14 cellular contexts compared by ENCODE assay signal in the genomic region with DNA sequence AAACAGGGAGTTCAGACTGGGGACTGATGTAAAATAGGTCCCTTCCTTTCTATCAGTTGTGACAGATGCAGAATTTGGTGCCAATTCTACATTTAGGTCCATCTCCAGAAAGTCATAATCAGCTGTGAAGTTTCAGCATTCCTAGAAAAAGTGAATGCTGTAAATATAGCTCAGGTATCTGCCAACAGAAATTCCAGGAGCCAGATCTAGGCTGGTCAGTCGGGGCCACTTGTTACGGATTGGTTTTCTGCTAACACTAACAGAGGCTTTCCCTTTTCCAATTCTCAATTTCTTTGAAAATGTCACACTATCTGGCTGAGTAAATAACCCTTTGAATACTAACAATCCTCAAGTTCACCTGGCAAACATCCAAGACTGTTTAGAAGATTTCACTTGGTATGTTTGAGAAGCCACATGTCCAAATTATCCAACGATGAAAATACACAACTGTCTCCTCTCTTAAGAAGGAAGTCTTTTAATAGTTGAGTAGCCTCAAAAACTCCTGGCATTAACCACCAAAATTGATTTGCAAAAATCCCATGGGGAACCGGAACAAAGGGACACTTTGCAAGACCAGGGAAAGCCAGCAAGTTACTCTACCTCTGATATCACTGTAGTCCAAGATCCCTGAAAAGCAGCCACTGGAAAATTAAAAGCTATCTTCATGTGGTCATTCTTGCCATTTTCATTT.
DNase-seq lines count a peak whose midpoint lies in the region; ATAC-seq and TF ChIP-seq lines count a peak whose summit lies in the region.
"Had no signal": no experiment of that assay in that cellular context is flagged by ENCODE, and none has a peak within 500 bp of the region (broad histone marks: within the 10 kb centered on the region; RNA-seq: fewer than 3 reads in every experiment).

No MANE protein-coding gene starts in this region.

- DNase-seq in NCI-H146 (lab: John Stamatoyannopoulos, UW) (peak; percentile 33), NCI-H146 treated with DMSO at 0.1 percent for 48 hours (lab: John Stamatoyannopoulos, UW; ENCODE audit: unreplicated experiment) (no peak), NCI-H2107 treated with DMSO at 0.1 percent for 48 hours (lab: John Stamatoyannopoulos, UW; ENCODE audit: unreplicated experiment) (peak; percentile 71), mesendoderm (no peak), HCEC 1CT (no peak), gastrocnemius medialis (no peak), DMS153 (lab: John Stamatoyannopoulos, UW) (no peak)
- DNase-seq: activated CD8-positive, alpha-beta memory T cell treated with anti-CD3 and anti-CD28 coated beads, Interleukin-2, amount 10 ng/mL, durations not matched to agents 7 days and 5 days; dorsolateral prefrontal cortex; stimulated activated naive CD4-positive, alpha-beta T cell treated with Interleukin-2 at 50 U/mL for 16 hours; trophoblast cell had no signal

- no peaks in the 10 kb centered on the region for H3K79me2 ChIP-seq in OCI-LY3 (ENCODE audit: low read length)
- H3K79me2 ChIP-seq in mesendoderm (ENCODE audit: control insufficient read depth, insufficient read depth, low read length) = no peaks in the 10 kb centered on the region

- H3K23ac ChIP-seq in mesendoderm (ENCODE audit: low read length) = no peak overlapping the region

- ATAC-seq in gastrocnemius medialis = no peak
- ATAC-seq: activated CD8-positive, alpha-beta memory T cell treated with anti-CD3 and anti-CD28 coated beads, Interleukin-2, amount 10 ng/mL, durations not matched to agents 7 days and 5 days; sciatic nerve had no signal

- H4K5ac ChIP-seq in mesendoderm (ENCODE audit: low read length) = peak overlapping the region; percentile 41

- no CpG with 5 or more reads among the region's 4 CpGs for whole genome bisulfite sequencing in mesendoderm (ENCODE audit: extremely low coverage, insufficient coverage, low lambda C conversion rate)

- no peak overlapping the region for H3K4ac ChIP-seq in mesendoderm (ENCODE audit: low read depth, low read length)

- H3K79me1 ChIP-seq in mesendoderm (ENCODE audit: low read length) = no peaks in the 10 kb centered on the region

- TF ChIP-seq CTCF in OCI-LY3 (IDR thresholded peaks at IDR 0.05; ENCODE audit: low read depth, low read length) = no peak
- no peak for TF ChIP-seq CTCF in gastrocnemius medialis (IDR thresholded peaks at IDR 0.05 in 4 of 5, conservative IDR thresholded peaks at IDR 0.05 in 1 of 5)

- H3K4me2 ChIP-seq in OCI-LY3 (ENCODE audit: low read length) (peak overlapping the region; percentile 82), mesendoderm (ENCODE audit: low read length) (no peak overlapping the region)

- H3K4me3 ChIP-seq in OCI-LY3 (ENCODE audit: low read length) = peak overlapping the region; percentile 62
- H3K4me3 ChIP-seq in mesendoderm (ENCODE audit: low read length) = no peak overlapping the region
- H3K4me3 ChIP-seq in gastrocnemius medialis = no peak overlapping the region
- H3K4me3 ChIP-seq: breast epithelium, dorsolateral prefrontal cortex had no signal

- no peak overlapping the region for H4K8ac ChIP-seq in mesendoderm (ENCODE audit: low read depth, low read length)

- H3K36me3 ChIP-seq in OCI-LY3 (replicated peaks; ENCODE audit: low read depth, low read length) (no peaks in the 10 kb centered on the region), mesendoderm (ENCODE audit: control insufficient read depth, insufficient read depth, low read length) (no peaks in the 10 kb centered on the region), gastrocnemius medialis (no peaks in the 10 kb centered on the region)
- H3K36me3 ChIP-seq: breast epithelium had no signal

- H3K27me3 ChIP-seq in OCI-LY3 (ENCODE audit: low read depth, low read length) (no peaks in the 10 kb centered on the region), mesendoderm (ENCODE audit: insufficient read depth, low read length, poor library complexity) (no peaks in the 10 kb centered on the region), gastrocnemius medialis (no peaks in the 10 kb centered on the region)
- H3K27me3 ChIP-seq: breast epithelium, dorsolateral prefrontal cortex had no signal

- no peak for TF ChIP-seq POLR2A in gastrocnemius medialis (IDR thresholded peaks at IDR 0.05)

- H2AFZ ChIP-seq in OCI-LY3 (ENCODE audit: low read depth, low read length) = peak overlapping the region; percentile 61; the same call in 1 of the 2 replicates

- no peak overlapping the region for H3K56ac ChIP-seq in mesendoderm (ENCODE audit: low read length)

- H3K9me3 ChIP-seq in OCI-LY3 (ENCODE audit: insufficient read depth, low read length) (no peaks in the 10 kb centered on the region), gastrocnemius medialis (no peaks in the 10 kb centered on the region)
- H3K9me3 ChIP-seq: breast epithelium had no signal

- H3K27ac ChIP-seq in OCI-LY3 (ENCODE audit: low read length) (peak overlapping the region; percentile 22; the same call in 1 of the 2 replicates), mesendoderm (ENCODE audit: low read depth, low read length) (no peak overlapping the region), gastrocnemius medialis (no peak overlapping the region)
- H3K27ac ChIP-seq: breast epithelium, dorsolateral prefrontal cortex had no signal

- H2BK120ac ChIP-seq in mesendoderm (ENCODE audit: low read depth, low read length) = no peak overlapping the region

- H2AK5ac ChIP-seq in mesendoderm (ENCODE audit: low read length) = no peak overlapping the region

- in situ Hi-C loops in gastrocnemius medialis (cut with MboI; ENCODE audit: low sequenced_read_pairs in 4 of 4) = no loop called here

- H3K9ac ChIP-seq in OCI-LY3 (ENCODE audit: low read length) (peak overlapping the region; percentile 21; the same call in 1 of the 2 replicates), mesendoderm (ENCODE audit: low read length) (no peak overlapping the region)

- no peaks in the 10 kb centered on the region for H4K20me1 ChIP-seq in OCI-LY3 (ENCODE audit: insufficient read depth, low read length)

- H3K18ac ChIP-seq in mesendoderm (ENCODE audit: low read length) = no peak overlapping the region

- H2BK5ac ChIP-seq in mesendoderm (ENCODE audit: low read length) = no peak overlapping the region

- peaks cover 23% of the 10 kb centered on the region for H3K4me1 ChIP-seq in OCI-LY3 (ENCODE audit: low read length)
- no peaks in the 10 kb centered on the region for H3K4me1 ChIP-seq in mesendoderm (ENCODE audit: control insufficient read depth, low read depth, low read length)
- no peaks in the 10 kb centered on the region for H3K4me1 ChIP-seq in gastrocnemius medialis
- H3K4me1 ChIP-seq: breast epithelium had no signal

- no peak overlapping the region for H2BK15ac ChIP-seq in mesendoderm (replicated peaks; ENCODE audit: low read depth)

- intact Hi-C loops in gastrocnemius medialis (cut with DNase I; ENCODE audit: low total_unique reads) = no loop called here

Comparison
In these comparisons a context has a peak if more than half of its experiments do, and no peak if none do; other contexts are left out.
1. DNase-seq: peak in NCI-H146 (single experiment) and NCI-H2107 treated with DMSO at 0.1 percent for 48 hours (single experiment); none in NCI-H146 treated with DMSO at 0.1 percent for 48 hours (single experiment), mesendoderm (single experiment), HCEC 1CT (single experiment), gastrocnemius medialis (0 of 2) and DMS153 (single experiment).